ENCODE assay signal across 17 cellular contexts in the genomic region with DNA sequence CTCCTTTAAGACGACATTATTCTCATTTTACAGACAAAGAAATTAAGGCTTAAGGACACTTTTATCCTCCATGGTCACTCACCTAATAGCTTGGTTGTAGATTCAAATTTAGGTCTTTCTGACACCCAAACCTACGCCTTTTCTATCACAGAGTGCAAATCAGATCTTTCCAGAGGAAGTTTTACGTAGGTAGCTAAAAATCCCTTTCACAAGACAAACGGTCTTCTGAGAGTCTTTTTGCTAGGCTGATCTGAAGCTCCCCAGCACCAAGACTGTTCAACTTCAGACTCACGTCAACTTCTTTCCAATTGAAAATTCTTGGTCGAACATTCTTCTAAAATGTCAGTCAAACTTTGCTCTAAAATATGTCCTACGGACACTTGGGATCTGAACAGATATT. TPM values are rescaled to one million over a fixed set of nuclear protein-coding genes. Genes with fewer than 3 reads are reported as not detected.
DNase-seq lines count a peak whose midpoint lies in the region; ATAC-seq, FAIRE-seq and TF ChIP-seq lines count a peak whose summit lies in the region.
"Had no signal": no experiment of that assay in that cellular context is flagged by ENCODE, and none has a peak within 500 bp of the region (broad histone marks: within the 10 kb centered on the region; RNA-seq: fewer than 3 reads in every experiment).

No MANE protein-coding gene starts in this region.

- CTCF ChIA-PET in CD8-positive, alpha-beta T cell (lab: Charles Lee), result no interaction called here
- CTCF ChIA-PET in GM12878 (lab: Yijun Ruan, JAX), result interaction anchor here (0.7 to 1.6 kb wide), 2 partner anchors 11 to 42 kb away, joined by 4 to 7 read pairs; no protein-coding TSS in a partner anchor

- RAD21 ChIA-PET in GM12878 (lab: Charles Lee; ENCODE audit: unreplicated experiment), result interaction anchor here (1.1 kb wide), 1 partner anchor 11 kb away, joined by 4 read pairs; no protein-coding TSS in a partner anchor

- H3K4me3 Mint-ChIP-seq in CD8-positive, alpha-beta T cell, result peak overlapping the region; percentile 79
- H3K4me3 Mint-ChIP-seq: stimulated activated naive CD8-positive, alpha-beta T cell treated with anti-CD3 and anti-CD28 coated beads, Interleukin-15, Interleukin-2, amounts not matched to agents 100 ng/mL and 50 ng/mL, for 24 hours had no signal

- no peak for TF ChIP-seq POLR2A in GM12878 (IDR thresholded peaks at IDR 0.05; ENCODE audit: low read depth, low read length)

- H3K27me3 ChIP-seq in CD8-positive, alpha-beta T cell (ENCODE audit: insufficient read depth, low read length), result no peaks in the 10 kb centered on the region
- H3K27me3 ChIP-seq in GM12878 (replicated peaks in 1 of 2; ENCODE audit: control insufficient read depth in 2 of 2, insufficient read depth in 2 of 2, low read length in 1 of 2), result no peaks in the 10 kb centered on the region
- H3K27me3 ChIP-seq in WERI-Rb-1 (ENCODE audit: insufficient read depth, low read depth, severe bottlenecking), result no peaks in the 10 kb centered on the region
- H3K27me3 ChIP-seq in H7 (ENCODE audit: control insufficient read depth, insufficient read depth, low read length), result no peaks in the 10 kb centered on the region
- H3K27me3 ChIP-seq: BLaER1 treated with 17β-estradiol and CSF1 and Interleukin-3, amounts not matched to agents 10 nM and 100 nM had no signal

- POLR2A ChIA-PET in CD8-positive, alpha-beta T cell (lab: Charles Lee), result no interaction called here
- POLR2A ChIA-PET in GM12878 (lab: Charles Lee), result no interaction called here

- FAIRE-seq in GM12878 (lab: Jason Lieb, UNC), result peak; percentile 18
- FAIRE-seq: G401.6, HepG2 had no signal

- intact Hi-C loops in CD8-positive, alpha-beta T cell (cut with DNase I, micrococcal nuclease), result no loop called here
- intact Hi-C loops in GM12878 (cut with micrococcal nuclease; ENCODE audit: unreplicated experiment), result no loop called here

- DNase-seq in CD8-positive, alpha-beta T cell, result no peak
- DNase-seq in GM12878 (ENCODE audit: low read depth, low spot score), result no peak
- no peak for DNase-seq in WERI-Rb-1
- no peak for DNase-seq in H7
- DNase-seq in GF-D8 (lab: John Stamatoyannopoulos, UW), result no peak
- DNase-seq in stimulated activated CD8-positive, alpha-beta memory T cell treated with anti-CD3 and anti-CD28 coated beads, Interleukin-4, amount 100 ng/mL, for 48 hours, result no peak
- DNase-seq: effector CD8-positive, alpha-beta T cell; GOT3; NCI-H1105; NCI-H69; Right ventricle myocardium superior had no signal

- no peaks in the 10 kb centered on the region for H3K9me3 Mint-ChIP-seq in CD8-positive, alpha-beta T cell
- H3K9me3 Mint-ChIP-seq: stimulated activated naive CD8-positive, alpha-beta T cell treated with anti-CD3 and anti-CD28 coated beads, Interleukin-15, Interleukin-2, amounts not matched to agents 100 ng/mL and 50 ng/mL, for 24 hours had no signal

- SMC1A ChIA-PET in GM12878 (lab: Charles Lee; ENCODE audit: uncharacterized antibody, unreplicated experiment), result interaction anchor here (0.8 to 2.2 kb wide), 3 partner anchors 11 to 295 kb away, joined by 4 to 6 read pairs (median 6); no protein-coding TSS in a partner anchor

- no peak overlapping the region for H3K9ac ChIP-seq in GM12878 (ENCODE audit: control insufficient read depth, insufficient read depth, low read length)
- H3K9ac ChIP-seq: BLaER1 treated with 17β-estradiol and CSF1 and Interleukin-3, amounts not matched to agents 10 nM and 100 nM had no signal

- no peak overlapping the region for H3K4me3 ChIP-seq in CD8-positive, alpha-beta T cell (ENCODE audit: low read depth, low read length)
- H3K4me3 ChIP-seq in GM12878 (no peak overlapping the region), WERI-Rb-1 (ENCODE audit: low read depth, low read length) (no peak overlapping the region), H7 (ENCODE audit: insufficient read depth, low read depth, low read length) (no peak overlapping the region)
- H3K4me3 ChIP-seq: BLaER1 treated with 17β-estradiol and CSF1 and Interleukin-3, amounts not matched to agents 10 nM and 100 nM had no signal

- H3K27ac Mint-ChIP-seq in CD8-positive, alpha-beta T cell, result peak overlapping the region; percentile 94
- H3K27ac Mint-ChIP-seq: stimulated activated naive CD8-positive, alpha-beta T cell treated with anti-CD3 and anti-CD28 coated beads, Interleukin-15, Interleukin-2, amounts not matched to agents 100 ng/mL and 50 ng/mL, for 24 hours had no signal

- H2AFZ ChIP-seq in GM12878 (ENCODE audit: control insufficient read depth, low read depth, low read length), result peak overlapping the region; percentile 2; the same call in 1 of the 2 replicates

- no peak overlapping the region for H3K27ac ChIP-seq in CD8-positive, alpha-beta T cell (ENCODE audit: low read depth, low read length)
- H3K27ac ChIP-seq in GM12878 (ENCODE audit: control insufficient read depth, insufficient read depth) (0 out of 2 replicates have a peak overlapping the region, but pooled peaks have one; percentile 4), WERI-Rb-1 (no peak overlapping the region)
- H3K27ac ChIP-seq: BLaER1 treated with 17β-estradiol and CSF1 and Interleukin-3, amounts not matched to agents 10 nM and 100 nM had no signal

- no peaks in the 10 kb centered on the region for H4K20me1 ChIP-seq in GM12878 (ENCODE audit: control insufficient read depth, insufficient read depth)
- H4K20me1 ChIP-seq: BLaER1 treated with 17β-estradiol and CSF1 and Interleukin-3, amounts not matched to agents 10 nM and 100 nM had no signal

- TF ChIP-seq CTCF in CD8-positive, alpha-beta T cell (IDR thresholded peaks at IDR 0.05), result no peak
- TF ChIP-seq CTCF in GM12878 (IDR thresholded peaks at IDR 0.05 in 2 of 3, conservative IDR thresholded peaks at IDR 0.05 in 1 of 3; ENCODE audit: control insufficient read depth in 2 of 3, extremely low read depth in 1 of 3, insufficient read depth in 1 of 3, low read depth in 3 of 3, low read length in 3 of 3), result no peak
- no peak for TF ChIP-seq CTCF in WERI-Rb-1 (IDR thresholded peaks at IDR 0.05; ENCODE audit: low read depth, low read length)

- no peaks in the 10 kb centered on the region for H3K79me2 ChIP-seq in GM12878 (ENCODE audit: control insufficient read depth, insufficient read depth, low read length)

- no peak for ATAC-seq in CD8-positive, alpha-beta T cell
- peak; percentile 10 for ATAC-seq in GM18868 (IDR thresholded peaks at IDR 0.05; ENCODE audit: unreplicated experiment)
- peak; percentile 22 for ATAC-seq in HG03108 (IDR thresholded peaks at IDR 0.05; ENCODE audit: unreplicated experiment)
- ATAC-seq in GM12878, result no peak
- ATAC-seq: HepG2 had no signal

- in situ Hi-C loops in GM12878 (cut with MboI), result no loop called here

- no TSS peak for BruUV-seq in GM12878 (replicated peaks; lab: Mats Ljungman, UMichigan)

- WGBS in GM12878 (ENCODE audit: insufficient coverage, insufficient replicate concordance, low lambda C conversion rate, missing lambda C conversion rate), result 47% methylated on average over 7 of the region's 7 CpGs

- no peak for TF ChIP-seq RAD21 in GM12878 (IDR thresholded peaks at IDR 0.05; ENCODE audit: insufficient read depth, low read depth, low read length)

- H3K36me3 Mint-ChIP-seq in CD8-positive, alpha-beta T cell, result peaks cover 43% of the 10 kb centered on the region

- H3K4me2 ChIP-seq in GM12878 (ENCODE audit: control insufficient read depth, insufficient read depth), result peak overlapping the region; percentile 31

- H3K4me1 Mint-ChIP-seq in CD8-positive, alpha-beta T cell (ENCODE audit: low read depth), result peaks cover 14% of the 10 kb centered on the region

- no peaks in the 10 kb centered on the region for H3K27me3 Mint-ChIP-seq in CD8-positive, alpha-beta T cell (ENCODE audit: low read depth)
- H3K27me3 Mint-ChIP-seq: stimulated activated naive CD8-positive, alpha-beta T cell treated with anti-CD3 and anti-CD28 coated beads, Interleukin-15, Interleukin-2, amounts not matched to agents 100 ng/mL and 50 ng/mL, for 24 hours had no signal

- no peak for TF ChIP-seq EP300 in GM12878 (IDR thresholded peaks at IDR 0.05; ENCODE audit: borderline replicate concordance in 1 of 2, control insufficient read depth in 1 of 2, low read depth in 2 of 2, low read length in 2 of 2)

- H3K9me3 ChIP-seq in CD8-positive, alpha-beta T cell (ENCODE audit: low read length), result no peaks in the 10 kb centered on the region
- no peaks in the 10 kb centered on the region for H3K9me3 ChIP-seq in GM12878 (replicated peaks; ENCODE audit: control insufficient read depth, insufficient read depth, low read length)
- H3K9me3 ChIP-seq in WERI-Rb-1 (ENCODE audit: severe bottlenecking), result no peaks in the 10 kb centered on the region
- H3K9me3 ChIP-seq: BLaER1 treated with 17β-estradiol and CSF1 and Interleukin-3, amounts not matched to agents 10 nM and 100 nM had no signal

- H3K36me3 ChIP-seq in CD8-positive, alpha-beta T cell (ENCODE audit: insufficient read depth, low read length), result peaks cover 14% of the 10 kb centered on the region
- H3K36me3 ChIP-seq in GM12878 (ENCODE audit: control insufficient read depth in 2 of 2, insufficient read depth in 2 of 2, low read length in 1 of 2) (peaks cover 0 to 3% of the 10 kb centered on the region in 2 experiments; a peak in 1 of 4 replicates), WERI-Rb-1 (peaks cover 21% of the 10 kb centered on the region), H7 (replicated peaks; ENCODE audit: control insufficient read depth, insufficient read depth, low read length) (no peaks in the 10 kb centered on the region)

- no peaks in the 10 kb centered on the region for H3K4me1 ChIP-seq in CD8-positive, alpha-beta T cell (ENCODE audit: insufficient read depth, low read length)
- H3K4me1 ChIP-seq in GM12878 (ENCODE audit: control insufficient read depth, insufficient read depth, low read length), result no peaks in the 10 kb centered on the region

TF ChIP-seq in GM12878, 131 proteins besides CTCF, POLR2A, EP300 and RAD21 (continues in another document):
- TF ChIP-seq MYB (IDR thresholded peaks at IDR 0.05; ENCODE audit: borderline replicate concordance, low read depth, low read length), result no peak

RNA-seq across cellular contexts. Expression of gene BLOC1S5, which starts 46.5 kb away (rescaled TPM):
- 1 to 10 TPM; 6.3 to 8.9 TPM for total RNA-seq in CD8-positive, alpha-beta T cell
- 17.3 and 20.5 TPM in 2 replicates for total RNA-seq in GM12878 (2013; cell fraction: nucleolus; rRNA removed)
- total RNA-seq in GM12878 (2014; rRNA removed), result 15.5 and 16.8 TPM in 2 replicates
- 18.4 and 18.6 TPM in 2 replicates for total RNA-seq in GM12878 (2014; rRNA removed; fragmentation: Illumina TruSeq; extraction: Trizol)
- 11.9 and 13.2 TPM in 2 replicates for total RNA-seq in GM12878 (2021)
- polyA plus RNA-seq in GM12878 (2011; ENCODE audit: low read depth), result 6.4 TPM
- 16.6 and 24.7 TPM in 2 replicates for polyA plus RNA-seq in GM12878 (2011; rRNA removed)
- polyA plus RNA-seq in GM12878 (2011; cell fraction: cytosol; rRNA removed), result 6.4 and 6.6 TPM in 2 replicates
- polyA plus RNA-seq in GM12878 (2011; cell fraction: nucleus; rRNA removed), result 2.3 and 2.5 TPM in 2 replicates
- 7.7 and 12.8 TPM in 2 replicates for polyA plus RNA-seq in GM12878 (2012)
- polyA plus RNA-seq in GM12878 (2014; fragmentation: Illumina TruSeq; extraction: Trizol), result 22.2 and 33.2 TPM in 2 replicates
- 1 to 10 TPM; 4.3 to 5.9 TPM for polyA plus RNA-seq in GM12878 (2014; fragmentation: Nextera tagmentation; extraction: Ambion mirVana)
- 11.3 and 15.1 TPM in 2 replicates for polyA plus RNA-seq in GM12878 (2014; rRNA removed)
- polyA plus RNA-seq in GM12878 (2016; fragmentation: Nextera tagmentation; extraction: Ambion mirVana), result 10 to 100 TPM; 20.2 to 21.2 TPM
- 7.4 and 9.1 TPM in 2 replicates for polyA minus RNA-seq in GM12878 (2011; rRNA and poly(A)+ RNA removed)
- 4.5 and 6.8 TPM in 2 replicates for polyA minus RNA-seq in GM12878 (2011; cell fraction: cytosol; rRNA and poly(A)+ RNA removed)
- polyA minus RNA-seq in GM12878 (2011; cell fraction: nucleus; rRNA and poly(A)+ RNA removed), result 3.4 and 6.2 TPM in 2 replicates
- 14.8 and 15.6 TPM in 2 replicates for total RNA-seq in H7 (2014; rRNA removed; shearing (Covaris generic))

Comparison
In these comparisons a context has a peak if more than half of its experiments do, and no peak if none do; other contexts are left out.
1. ATAC-seq: peak in GM18868 (single experiment) and HG03108 (single experiment); none in CD8-positive, alpha-beta T cell (single experiment) and GM12878 (single experiment).